Comparison of ENCODE assay signal across 15 cellular contexts in the genomic region with DNA sequence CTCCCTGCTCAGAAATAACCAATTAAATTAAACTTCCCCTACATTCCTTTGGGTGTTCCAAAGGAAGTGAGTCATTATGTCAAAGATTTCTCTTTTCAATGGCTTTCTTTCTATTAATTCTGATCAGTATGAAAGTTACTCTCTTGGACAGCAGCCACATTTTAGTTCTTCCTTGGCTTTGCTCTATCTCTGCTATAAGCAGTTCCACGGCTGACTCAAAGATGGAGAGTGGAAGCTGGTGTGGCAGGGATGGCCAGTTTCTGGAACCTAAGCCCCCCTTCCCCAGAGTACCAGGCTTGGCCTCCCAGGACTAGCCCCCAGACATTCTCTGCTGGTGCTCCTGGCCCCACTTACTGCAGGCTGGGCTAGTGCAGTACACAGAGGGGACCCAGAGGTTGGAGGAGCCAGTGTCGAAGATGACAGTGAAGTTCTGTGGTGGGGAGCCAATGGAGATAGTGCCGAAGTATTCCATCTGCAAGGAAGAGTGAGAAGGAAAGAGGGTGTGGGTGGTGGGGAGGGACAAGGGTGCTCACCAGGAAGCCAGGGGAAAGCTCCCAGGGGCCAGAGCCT. TPM values are rescaled to one million over a fixed set of nuclear protein-coding genes. Genes with fewer than 3 reads are reported as not detected.
DNase-seq lines count a peak whose midpoint lies in the region; ATAC-seq, FAIRE-seq and TF ChIP-seq lines count a peak whose summit lies in the region.
"Had no signal": no experiment of that assay in that cellular context is flagged by ENCODE, and none has a peak within 500 bp of the region (broad histone marks: within the 10 kb centered on the region; RNA-seq: fewer than 3 reads in every experiment).

No MANE protein-coding gene starts in this region.

- H3K4me3 Mint-ChIP-seq in natural killer cell treated with Interleukin-12 subunit alpha and Interleukin-12 subunit beta and Interleukin-15 and Interleukin-18, amount 100 ng/mL, for 72 hours = no peak overlapping the region
- H3K4me3 Mint-ChIP-seq: WTC11 had no signal

- H3K27me3 Mint-ChIP-seq in natural killer cell treated with Interleukin-12 subunit alpha and Interleukin-12 subunit beta and Interleukin-15 and Interleukin-18, amount 100 ng/mL, for 72 hours = peaks cover 14 to 15% of the 10 kb centered on the region in 2 donors

- H3K27ac Mint-ChIP-seq in natural killer cell treated with Interleukin-12 subunit alpha and Interleukin-12 subunit beta and Interleukin-15 and Interleukin-18, amount 100 ng/mL, for 72 hours = no peak overlapping the region
- H3K27ac Mint-ChIP-seq: WTC11 had no signal

- H2AFZ ChIP-seq in keratinocyte (ENCODE audit: control insufficient read depth, low read length) (peak overlapping the region; percentile 10), smooth muscle cell (ENCODE audit: low read depth) (no peak overlapping the region)

- no peak overlapping the region for H3K4me3 ChIP-seq in astrocyte of the spinal cord (ENCODE audit: low read depth, low read length)
- no peak overlapping the region for H3K4me3 ChIP-seq in keratinocyte (ENCODE audit: control insufficient read depth in 2 of 3, extremely low read depth in 1 of 3, insufficient read depth in 2 of 3, low read depth in 1 of 3, low read length in 3 of 3)
- H3K4me3 ChIP-seq in smooth muscle cell = no peak overlapping the region

- peak overlapping the region; percentile 65 for H3K4me2 ChIP-seq in keratinocyte (ENCODE audit: control insufficient read depth, extremely low read depth, insufficient read depth, low read depth, low read length)
- H3K4me2 ChIP-seq in smooth muscle cell = no peak overlapping the region

- in situ Hi-C loops in ACHN (cut with HindIII; ENCODE audit: low pct_ligation_motif_present, low pct_unique_long_range_greater_than_20kb, low sequenced_read_pairs) (no loop called here), astrocyte of the spinal cord (cut with HindIII; ENCODE audit: low sequenced_read_pairs) (no loop called here)

- no peaks in the 10 kb centered on the region for H3K4me1 Mint-ChIP-seq in natural killer cell treated with Interleukin-12 subunit alpha and Interleukin-12 subunit beta and Interleukin-15 and Interleukin-18, amount 100 ng/mL, for 72 hours (ENCODE audit: low read depth in 2 of 2)

- H3K79me2 ChIP-seq in keratinocyte (ENCODE audit: control insufficient read depth, insufficient read depth, low read length) (no peaks in the 10 kb centered on the region), smooth muscle cell (ENCODE audit: low read depth) (no peaks in the 10 kb centered on the region)

- H3K4me1 ChIP-seq in keratinocyte (ENCODE audit: control insufficient read depth, extremely low read depth, insufficient read depth, low read length) (peaks cover 26% of the 10 kb centered on the region), smooth muscle cell (ENCODE audit: low read depth) (no peaks in the 10 kb centered on the region)

- DNase-seq in ACHN = peak; percentile 38
- peak; percentile 25 for DNase-seq in LHCN-M2 (ENCODE audit: low read depth)
- peak; percentile 35 for DNase-seq in astrocyte of the spinal cord (ENCODE audit: low read depth, low spot score)
- no peak for DNase-seq in keratinocyte (ENCODE audit: low read depth, low spot score)
- no peak for DNase-seq in natural killer cell treated with Interleukin-12 subunit alpha and Interleukin-12 subunit beta and Interleukin-15 and Interleukin-18, amount 100 ng/mL, for 72 hours (ENCODE audit: low spot score)
- no peak for DNase-seq in NCI-H345 treated with DMSO at 0.1 percent for 48 hours (lab: John Stamatoyannopoulos, UW; ENCODE audit: unreplicated experiment)
- no peak for DNase-seq in mesenteric fat pad (ENCODE audit: low spot score)
- no peak for DNase-seq in smooth muscle cell (lab: John Stamatoyannopoulos, UW; ENCODE audit: unreplicated experiment)
- DNase-seq: MV-4-11; NCI-H446 treated with DMSO at 0.1 percent for 48 hours; stimulated activated CD8-positive, alpha-beta memory T cell treated with anti-CD3 and anti-CD28 coated beads, Interleukin-4, amount 100 ng/mL, for 48 hours had no signal

- H3K9me1 ChIP-seq in keratinocyte (ENCODE audit: control insufficient read depth, extremely low read depth, insufficient read depth, low read length) = no peaks in the 10 kb centered on the region

- H3K36me3 Mint-ChIP-seq in natural killer cell treated with Interleukin-12 subunit alpha and Interleukin-12 subunit beta and Interleukin-15 and Interleukin-18, amount 100 ng/mL, for 72 hours = no peaks in the 10 kb centered on the region
- H3K36me3 Mint-ChIP-seq: WTC11 had no signal

- no peaks in the 10 kb centered on the region for H3K9me3 Mint-ChIP-seq in natural killer cell treated with Interleukin-12 subunit alpha and Interleukin-12 subunit beta and Interleukin-15 and Interleukin-18, amount 100 ng/mL, for 72 hours

- dilution Hi-C loops in keratinocyte (cut with MboI; ENCODE audit: extremely low pct_ligation_motif_present, low sequenced_read_pairs) = no loop called here

- no peaks in the 10 kb centered on the region for H3K27me3 ChIP-seq in keratinocyte (ENCODE audit: control insufficient read depth, extremely low read depth, insufficient read depth, low read length)
- H3K27me3 ChIP-seq in smooth muscle cell (ENCODE audit: low read depth) = no peaks in the 10 kb centered on the region

- FAIRE-seq in keratinocyte (lab: Jason Lieb, UNC) = peak; percentile 88

- H3K36me3 ChIP-seq in keratinocyte (ENCODE audit: control insufficient read depth in 2 of 2, extremely low read depth in 1 of 2, insufficient read depth in 2 of 2, low read length in 2 of 2) (no peaks in the 10 kb centered on the region), smooth muscle cell (ENCODE audit: low read depth) (no peaks in the 10 kb centered on the region)

- no peak for ATAC-seq in natural killer cell treated with Interleukin-12 subunit alpha and Interleukin-12 subunit beta and Interleukin-15 and Interleukin-18, amount 100 ng/mL, for 72 hours
- ATAC-seq: Right ventricle myocardium inferior, WTC11 had no signal

- H3K9ac ChIP-seq in keratinocyte (ENCODE audit: control insufficient read depth, extremely low read depth, insufficient read depth, low read length) = no peak overlapping the region
- no peak overlapping the region for H3K9ac ChIP-seq in smooth muscle cell (ENCODE audit: low read depth)

- H4K20me1 ChIP-seq in keratinocyte (ENCODE audit: control insufficient read depth, extremely low read depth, insufficient read depth, low read length) (no peaks in the 10 kb centered on the region), smooth muscle cell (ENCODE audit: low read depth) (no peaks in the 10 kb centered on the region)

- H3K9me3 ChIP-seq in keratinocyte (ENCODE audit: control insufficient read depth, low read depth, low read length) (no peaks in the 10 kb centered on the region), smooth muscle cell (replicated peaks; ENCODE audit: low read depth) (no peaks in the 10 kb centered on the region)

- TF ChIP-seq CTCF in astrocyte of the spinal cord (IDR thresholded peaks at IDR 0.05; ENCODE audit: low read depth, low read length) (no peak), keratinocyte (optimal IDR thresholded peaks at IDR 0.05 in 1 of 3, IDR thresholded peaks at IDR 0.05 in 1 of 3, conservative IDR thresholded peaks at IDR 0.05 in 1 of 3; ENCODE audit: extremely low read depth in 1 of 3, insufficient read depth in 2 of 3, low read length in 3 of 3) (no peak), smooth muscle cell (IDR thresholded peaks at IDR 0.05; ENCODE audit: borderline replicate concordance, insufficient read depth, poor library complexity, severe bottlenecking) (no peak)

- H3K27ac ChIP-seq in keratinocyte (ENCODE audit: control insufficient read depth, insufficient read depth, low read length) (no peak overlapping the region), smooth muscle cell (ENCODE audit: low read depth) (no peak overlapping the region)

- WGBS in smooth muscle cell (ENCODE audit: low lambda C conversion rate) = 86% methylated on average over 3 of the region's 3 CpGs

- H3F3A ChIP-seq in smooth muscle cell (ENCODE audit: low read depth) = no peaks in the 10 kb centered on the region

RNA-seq across cellular contexts. Expression of a gene that starts 1.8 kb away (rescaled TPM):
- total RNA-seq in LHCN-M2 (2014; rRNA removed) (not detected in 2 replicates), mesenteric fat pad (0.35 TPM), smooth muscle cell (not detected in 2 replicates)
- not detected for polyA plus RNA-seq in LHCN-M2 (2012)
- polyA plus RNA-seq in keratinocyte (0.26 to 0.68 TPM (median 0.33 TPM) in 3 replicates), smooth muscle cell (not detected in 2 replicates)
- polyA plus RNA-seq in keratinocyte (2011; ENCODE audit: low read depth) = not detected
- polyA plus RNA-seq in keratinocyte (2011; cell fraction: cytosol; rRNA removed) = 0.30 and 0.42 TPM in 2 replicates
- polyA plus RNA-seq in keratinocyte (2011; cell fraction: nucleus; rRNA removed) = 0.16 and 0.19 TPM in 2 replicates
- polyA plus RNA-seq in keratinocyte (2012; ENCODE audit: low replicate concordance) = 0.62 TPM in 1 of 2 replicates, not detected in the other
- 0.16 to 0.53 TPM (median 0.43 TPM) in 3 replicates for polyA minus RNA-seq in keratinocyte
- polyA minus RNA-seq in keratinocyte (2011; cell fraction: cytosol; rRNA and poly(A)+ RNA removed) = not detected
- polyA minus RNA-seq in keratinocyte (2011; cell fraction: nucleus; rRNA and poly(A)+ RNA removed) = not detected in 2 replicates
- total RNA-seq in natural killer cell treated with Interleukin-12 subunit alpha and Interleukin-12 subunit beta and Interleukin-15 and Interleukin-18, amount 100 ng/mL, for 72 hours = not detected
- total RNA-seq: dermis microvascular lymphatic vessel endothelial cell, glomerular endothelial cell, Right ventricle myocardium inferior had no signal

RNA-seq across cellular contexts. Expression of a gene that starts 18.7 kb away (rescaled TPM):
- 3.4 and 3.9 TPM in 2 replicates for total RNA-seq in LHCN-M2 (2014; rRNA removed)
- polyA plus RNA-seq in LHCN-M2 (2012) = 5.8 TPM
- polyA plus RNA-seq in keratinocyte = 39.2 to 88.7 TPM (median 47.8 TPM) in 3 replicates
- polyA plus RNA-seq in keratinocyte (2011; ENCODE audit: low read depth) = 11.2 TPM
- polyA plus RNA-seq in keratinocyte (2011; cell fraction: cytosol; rRNA removed) = 34.2 and 34.5 TPM in 2 replicates
- polyA plus RNA-seq in keratinocyte (2011; cell fraction: nucleus; rRNA removed) = 46.2 and 59.1 TPM in 2 replicates
- 31.2 and 36.0 TPM in 2 replicates for polyA plus RNA-seq in keratinocyte (2012; ENCODE audit: low replicate concordance)
- 26.4 to 53.7 TPM (median 39.2 TPM) in 3 replicates for polyA minus RNA-seq in keratinocyte
- polyA minus RNA-seq in keratinocyte (2011; cell fraction: cytosol; rRNA and poly(A)+ RNA removed) = 31.3 TPM
- polyA minus RNA-seq in keratinocyte (2011; cell fraction: nucleus; rRNA and poly(A)+ RNA removed) = 27.0 and 31.3 TPM in 2 replicates
- not detected for total RNA-seq in natural killer cell treated with Interleukin-12 subunit alpha and Interleukin-12 subunit beta and Interleukin-15 and Interleukin-18, amount 100 ng/mL, for 72 hours
- total RNA-seq in mesenteric fat pad = 6.0 TPM
- total RNA-seq in smooth muscle cell = 8.0 and 13.0 TPM in 2 replicates
- 11.5 and 13.6 TPM in 2 replicates for polyA plus RNA-seq in smooth muscle cell
- total RNA-seq: dermis microvascular lymphatic vessel endothelial cell, glomerular endothelial cell, WTC11 had no signal

RNA-seq across cellular contexts. Expression of a gene that starts 31.1 kb away (rescaled TPM):
- not detected in 2 replicates for total RNA-seq in LHCN-M2 (2014; rRNA removed)
- not detected for polyA plus RNA-seq in LHCN-M2 (2012)
- not detected in 3 replicates for polyA plus RNA-seq in keratinocyte
- polyA plus RNA-seq in keratinocyte (2011; ENCODE audit: low read depth) = not detected
- not detected in 2 replicates for polyA plus RNA-seq in keratinocyte (2011; cell fraction: cytosol; rRNA removed)
- not detected in 2 replicates for polyA plus RNA-seq in keratinocyte (2011; cell fraction: nucleus; rRNA removed)
- not detected in 2 replicates for polyA plus RNA-seq in keratinocyte (2012; ENCODE audit: low replicate concordance)
- polyA minus RNA-seq in keratinocyte = not detected in 3 replicates
- polyA minus RNA-seq in keratinocyte (2011; cell fraction: cytosol; rRNA and poly(A)+ RNA removed) = not detected
- polyA minus RNA-seq in keratinocyte (2011; cell fraction: nucleus; rRNA and poly(A)+ RNA removed) = not detected in 2 replicates
- under 1 TPM in 1 of 2 donors, not detected in 1; 0.86 TPM for total RNA-seq in natural killer cell treated with Interleukin-12 subunit alpha and Interleukin-12 subunit beta and Interleukin-15 and Interleukin-18, amount 100 ng/mL, for 72 hours
- 2.2 TPM for total RNA-seq in mesenteric fat pad
- total RNA-seq in smooth muscle cell = not detected in 2 replicates
- polyA plus RNA-seq in smooth muscle cell = not detected in 2 replicates
- total RNA-seq: dermis microvascular lymphatic vessel endothelial cell, glomerular endothelial cell, WTC11 had no signal

Comparison
In these comparisons a context has a peak if more than half of its experiments do, and no peak if none do; other contexts are left out.
1. DNase-seq: peak in ACHN (single experiment), LHCN-M2 (single experiment) and astrocyte of the spinal cord (single experiment); none in keratinocyte (single experiment), natural killer cell treated with Interleukin-12 subunit alpha and Interleukin-12 subunit beta and Interleukin-15 and Interleukin-18, amount 100 ng/mL, for 72 hours (single experiment), NCI-H345 treated with DMSO at 0.1 percent for 48 hours (single experiment), mesenteric fat pad (single experiment) and smooth muscle cell (single experiment).